8 cellular contexts compared by ENCODE assay signal in genomic region chr2:218395826-218396687, GRCh38. TPM values are rescaled to one million over a fixed set of nuclear protein-coding genes. Genes with fewer than 3 reads are reported as not detected.
DNase-seq lines count a peak whose midpoint lies in the region; ATAC-seq and TF ChIP-seq lines count a peak whose summit lies in the region.

No MANE protein-coding gene starts in this region.

- H4K20me1 ChIP-seq in IMR-90 (ENCODE audit: insufficient read depth, low read length) (peaks cover 2% of the 10 kb centered on the region; the same call in 1 of the 2 replicates), OCI-LY3 (ENCODE audit: insufficient read depth, low read length) (no peaks in the 10 kb centered on the region)

- TF ChIP-seq CTCF in IMR-90 (conservative IDR thresholded peaks at IDR 0.05; ENCODE audit: low read depth, low read length) (peak; percentile 91), OCI-LY3 (IDR thresholded peaks at IDR 0.05; ENCODE audit: low read depth, low read length) (peak; percentile 64), mucosa of descending colon (IDR thresholded peaks at IDR 0.05) (peak; percentile 90)

- no TSS peak for BruUV-seq in IMR-90 (replicated peaks; lab: Mats Ljungman, UMichigan)

- H4K8ac ChIP-seq in IMR-90 (ENCODE audit: low read depth in 2 of 2, low read length in 2 of 2), result peak overlapping the region; percentile 70 to 94

- peak; percentile 53 for ATAC-seq in GM21529 (IDR thresholded peaks at IDR 0.05; ENCODE audit: unreplicated experiment)
- peak; percentile 70 for ATAC-seq in IMR-90 (ENCODE audit: low read depth)
- ATAC-seq in mucosa of descending colon, result peak; percentile 66

- POLR2A ChIA-PET in IMR-90 (lab: Charles Lee; ENCODE audit: unreplicated experiment), result interaction anchor here (0.6 kb wide), 2 partner anchors 23 to 100 kb away, joined by 3 read pairs; no protein-coding TSS in a partner anchor

- H3K23ac ChIP-seq in IMR-90 (ENCODE audit: low read depth, low read length), result peak overlapping the region; percentile 71; the same call in 1 of the 2 replicates

- H3K4me3 ChIP-seq in IMR-90 (ENCODE audit: insufficient read depth, low read depth, low read length), result peak overlapping the region; percentile 85
- peak overlapping the region; percentile 94 for H3K4me3 ChIP-seq in OCI-LY3 (ENCODE audit: low read length)
- H3K4me3 ChIP-seq in mucosa of descending colon, result peak overlapping the region; percentile 57

- peak overlapping the region; percentile 90 for H3K4me2 ChIP-seq in IMR-90 (ENCODE audit: low read depth, low read length)
- H3K4me2 ChIP-seq in OCI-LY3 (ENCODE audit: low read length), result peak overlapping the region; percentile 94

- H3K9ac ChIP-seq in IMR-90 (ENCODE audit: low read depth, low read length), result peak overlapping the region; percentile 95
- peak overlapping the region; percentile 90 for H3K9ac ChIP-seq in OCI-LY3 (ENCODE audit: low read length)

- H3K9me1 ChIP-seq in IMR-90 (ENCODE audit: insufficient read depth, low read length), result 0 out of 2 replicates have a peak, but pooled peaks cover 2% of the 10 kb centered on the region

- H2AK5ac ChIP-seq in IMR-90 (ENCODE audit: low read depth, low read length), result peak overlapping the region; percentile 95

- H3K79me1 ChIP-seq in IMR-90 (ENCODE audit: low read depth in 1 of 2, low read length in 2 of 2), result peaks cover 6 to 13% of the 10 kb centered on the region in 2 experiments; a peak in 3 of 4 replicates

- no peak for TF ChIP-seq POLR2A in IMR-90 (IDR thresholded peaks at IDR 0.05; ENCODE audit: low read depth, low read length)

- H3K79me2 ChIP-seq in OCI-LY3 (ENCODE audit: low read length), result peaks cover 11% of the 10 kb centered on the region

- H2BK15ac ChIP-seq in IMR-90 (ENCODE audit: low read depth, low read length), result peak overlapping the region; percentile 62; the same call in 2 of the 3 replicates

- peak overlapping the region; percentile 94 for H4K5ac ChIP-seq in IMR-90 (ENCODE audit: low read depth, low read length)

- in situ Hi-C loops in IMR-90 (cut with MboI; ENCODE audit: low sequenced_read_pairs), result loop anchor here (10.0 kb wide), 1 partner anchor 121 kb away; the partner anchor contains the start of genes AAMP and PNKD

- peaks cover 22% of the 10 kb centered on the region for H3K4me1 ChIP-seq in IMR-90 (ENCODE audit: control insufficient read depth, insufficient read depth, low read length)
- H3K4me1 ChIP-seq in OCI-LY3 (ENCODE audit: low read length), result peaks cover 25% of the 10 kb centered on the region
- peaks cover 24% of the 10 kb centered on the region for H3K4me1 ChIP-seq in mucosa of descending colon (ENCODE audit: low read depth)

- 3% methylated on average over 14 of the region's 57 CpGs; no CpG with 5 or more reads in 1 of the 2 experiments for WGBS in IMR-90 (ENCODE audit: extremely low coverage in 2 of 2, insufficient read length in 1 of 2), 2 experiments

- peak overlapping the region; percentile 91 for H3K14ac ChIP-seq in IMR-90 (replicated peaks; ENCODE audit: low read depth, low read length)

- intact Hi-C loops in IMR-90 (cut with micrococcal nuclease) (loop anchor here (1.0 to 2.0 kb wide), 3 partner anchors 95 to 124 kb away; partner anchors contain the start of gene TMBIM1), mucosa of descending colon (cut with DNase I, micrococcal nuclease) (no loop called here)

- peak overlapping the region; percentile 88 for H2AK9ac ChIP-seq in IMR-90 (replicated peaks; ENCODE audit: low read depth, low read length, poor library complexity)

- CTCF ChIA-PET in IMR-90 (lab: Yijun Ruan, JAX), result interaction anchor here (0.6 kb wide), 2 partner anchors 34 to 100 kb away, joined by 3 to 6 read pairs; no protein-coding TSS in a partner anchor

- H2BK5ac ChIP-seq in IMR-90 (ENCODE audit: low read depth, low read length, poor library complexity, severe bottlenecking), result peak overlapping the region; percentile 98

- no peaks in the 10 kb centered on the region for H3K9me3 ChIP-seq in IMR-90 (ENCODE audit: control insufficient read depth, insufficient read depth, low read length)
- no peaks in the 10 kb centered on the region for H3K9me3 ChIP-seq in OCI-LY3 (ENCODE audit: insufficient read depth, low read length)
- H3K9me3 ChIP-seq in mucosa of descending colon, result no peaks in the 10 kb centered on the region

- H3K36me3 ChIP-seq in IMR-90 (ENCODE audit: control insufficient read depth, insufficient read depth, low read length) (no peaks in the 10 kb centered on the region), OCI-LY3 (replicated peaks; ENCODE audit: low read depth, low read length) (no peaks in the 10 kb centered on the region), mucosa of descending colon (ENCODE audit: low read depth) (no peaks in the 10 kb centered on the region)

- TF ChIP-seq RAD21 in IMR-90 (IDR thresholded peaks at IDR 0.05; ENCODE audit: low read length), result peak; percentile 74

- peak overlapping the region; percentile 98 for H3K18ac ChIP-seq in IMR-90 (ENCODE audit: low read depth, low read length)

- H3K56ac ChIP-seq in IMR-90 (ENCODE audit: extremely low read depth, insufficient read depth, low read length), result peak overlapping the region; percentile 96

- H2AFZ ChIP-seq in IMR-90 (replicated peaks; ENCODE audit: low read length, poor library complexity) (peak overlapping the region; percentile 97), OCI-LY3 (ENCODE audit: low read depth, low read length) (peak overlapping the region; percentile 94)

- DNase-seq in DMS114 treated with DMSO at 0.1 percent for 48 hours (lab: John Stamatoyannopoulos, UW; ENCODE audit: unreplicated experiment) (peak; percentile 84), IMR-90 (peak; percentile 97), activated T-cell treated with anti-CD3 and anti-CD28 coated beads for 4 hours (peak; percentile 89), epithelial cell of prostate (ENCODE audit: low read depth, low spot score) (peak; percentile 76), mucosa of descending colon (peak; percentile 91 to 97 (median 97))
- peak; percentile 90 for DNase-seq in stimulated activated CD8-positive, alpha-beta memory T cell treated with anti-CD3 and anti-CD28 coated beads, Interleukin-4, amount 100 ng/mL, for 24 hours (ENCODE audit: low read depth)

- H4K91ac ChIP-seq in IMR-90 (ENCODE audit: insufficient read depth, low read depth, low read length), result peak overlapping the region; percentile 99

- H3K27me3 ChIP-seq in IMR-90 (ENCODE audit: control insufficient read depth, insufficient read depth, low read length) (no peaks in the 10 kb centered on the region), OCI-LY3 (ENCODE audit: low read depth, low read length) (no peaks in the 10 kb centered on the region)

- H2BK20ac ChIP-seq in IMR-90 (ENCODE audit: low read depth, low read length), result peak overlapping the region; percentile 71

- peak overlapping the region; percentile 92 for H3K4ac ChIP-seq in IMR-90 (ENCODE audit: low read depth, low read length)

- dilution Hi-C loops in IMR-90 (cut with HindIII; ENCODE audit: low sequenced_read_pairs, unreplicated experiment), result no loop called here

- peak overlapping the region; percentile 97 for H2BK120ac ChIP-seq in IMR-90 (ENCODE audit: low read depth, low read length)

- peak overlapping the region; percentile 99 for H3K27ac ChIP-seq in IMR-90 (ENCODE audit: insufficient read depth, low read length)
- peak overlapping the region; percentile 77 for H3K27ac ChIP-seq in OCI-LY3 (ENCODE audit: low read length)
- H3K27ac ChIP-seq in epithelial cell of prostate, result peak overlapping the region; percentile 99

TF ChIP-seq in IMR-90, 13 proteins besides CTCF, POLR2A, EP300 and RAD21:
- TF ChIP-seq BHLHE40 (IDR thresholded peaks at IDR 0.05; ENCODE audit: low read depth, low read length), result no peak
- TF ChIP-seq, protein P1, sequence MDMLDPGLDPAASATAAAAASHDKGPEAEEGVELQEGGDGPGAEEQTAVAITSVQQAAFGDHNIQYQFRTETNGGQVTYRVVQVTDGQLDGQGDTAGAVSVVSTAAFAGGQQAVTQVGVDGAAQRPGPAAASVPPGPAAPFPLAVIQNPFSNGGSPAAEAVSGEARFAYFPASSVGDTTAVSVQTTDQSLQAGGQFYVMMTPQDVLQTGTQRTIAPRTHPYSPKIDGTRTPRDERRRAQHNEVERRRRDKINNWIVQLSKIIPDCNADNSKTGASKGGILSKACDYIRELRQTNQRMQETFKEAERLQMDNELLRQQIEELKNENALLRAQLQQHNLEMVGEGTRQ (IDR thresholded peaks at IDR 0.05; ENCODE audit: low read depth, low read length), result no peak
- 0 out of 2 replicates have a peak, but pooled peaks have one; percentile 30 for TF ChIP-seq MXI1 (IDR thresholded peaks at IDR 0.05; ENCODE audit: borderline replicate concordance, low read depth, low read length)
- TF ChIP-seq CHD1 (IDR thresholded peaks at IDR 0.05; ENCODE audit: low read depth, low read length), result peak; percentile 58; the same call in 1 of the 2 replicates
- TF ChIP-seq MAZ (IDR thresholded peaks at IDR 0.05; ENCODE audit: borderline replicate concordance, low read depth, low read length), result peak; percentile 98
- no peak for TF ChIP-seq NFE2L2 (IDR thresholded peaks at IDR 0.05; ENCODE audit: low read depth, low read length)
- 0 out of 2 replicates have a peak, but pooled peaks have one; percentile 14 for TF ChIP-seq FOS (IDR thresholded peaks at IDR 0.05; ENCODE audit: low read depth, low read length)
- peak; percentile 80 for TF ChIP-seq SMC3 (IDR thresholded peaks at IDR 0.05; ENCODE audit: low read depth, low read length)

RNA-seq across cellular contexts. Expression of gene CTDSP1, which starts 3.6 kb away (rescaled TPM):
- total RNA-seq in IMR-90 (2012; rRNA removed) (17.5 and 19.7 TPM in 2 replicates), mucosa of descending colon (100 to 1,000 TPM; 142 to 221 (median 165) TPM)
- polyA plus RNA-seq in IMR-90 (2012; rRNA removed), result 64.3 and 68.2 TPM in 2 replicates
- 61.8 and 79.5 TPM in 2 replicates for polyA plus RNA-seq in IMR-90 (2012; cell fraction: cytosol; rRNA removed)
- 64.2 and 103 TPM in 2 replicates for polyA plus RNA-seq in IMR-90 (2012; cell fraction: nucleus; rRNA removed; ENCODE audit: low replicate concordance)

RNA-seq across cellular contexts. Expression of gene SLC11A1, which starts 14.0 kb away (rescaled TPM):
- total RNA-seq in IMR-90 (2012; rRNA removed) (under 0.01 TPM in 2 replicates), mucosa of descending colon (1 to 10 TPM; 1.2 to 7.8 (median 5.3) TPM)
- 0.03 and 0.07 TPM in 2 replicates for polyA plus RNA-seq in IMR-90 (2012; rRNA removed)
- polyA plus RNA-seq in IMR-90 (2012; cell fraction: cytosol; rRNA removed), result 0.02 and 0.03 TPM in 2 replicates
- 0.06 and 0.07 TPM in 2 replicates for polyA plus RNA-seq in IMR-90 (2012; cell fraction: nucleus; rRNA removed; ENCODE audit: low replicate concordance)

RNA-seq across cellular contexts. Expression of gene VIL1, which starts 22.9 kb away (rescaled TPM):
- not detected in 2 replicates for total RNA-seq in IMR-90 (2012; rRNA removed)
- not detected in 2 replicates for polyA plus RNA-seq in IMR-90 (2012; rRNA removed)
- polyA plus RNA-seq in IMR-90 (2012; cell fraction: cytosol; rRNA removed), result not detected in 2 replicates
- polyA plus RNA-seq in IMR-90 (2012; cell fraction: nucleus; rRNA removed; ENCODE audit: low replicate concordance), result not detected in 2 replicates
- 100 to 1,000 TPM; 194 to 550 (median 341) TPM for total RNA-seq in mucosa of descending colon

RNA-seq across cellular contexts. Expression of gene CATIP, which starts 39.4 kb away (rescaled TPM):
- total RNA-seq in IMR-90 (2012; rRNA removed), result not detected in 2 replicates
- not detected in 2 replicates for polyA plus RNA-seq in IMR-90 (2012; rRNA removed)
- polyA plus RNA-seq in IMR-90 (2012; cell fraction: cytosol; rRNA removed), result not detected in 2 replicates
- not detected in 2 replicates for polyA plus RNA-seq in IMR-90 (2012; cell fraction: nucleus; rRNA removed; ENCODE audit: low replicate concordance)
- total RNA-seq in mucosa of descending colon, result not detected

Comparison
In these comparisons a context has a peak if more than half of its experiments do, and no peak if none do; other contexts are left out.
1. Peak in every context shown above with its lines: DNase-seq, ATAC-seq, H3K4me3 ChIP-seq and H3K27ac ChIP-seq.
2. RNA of gene VIL1, which starts 22.9 kb away (total RNA-seq): 194 to 550 TPM in mucosa of descending colon; not detected in IMR-90; every median in the first group is over 100 times any median in the second.